ENCODE assay signal across 22 cellular contexts in genomic region chr11:47124675-47125074, GRCh38.
"Had no signal": no experiment of that assay in that cellular context is flagged by ENCODE, and none has a peak within 500 bp of the region (broad histone marks: within the 10 kb centered on the region; RNA-seq: fewer than 3 reads in every experiment).

No MANE protein-coding gene starts in this region.

- H3K27ac Mint-ChIP-seq: memory B cell; mesothelial cell of epicardium; natural killer cell; neural progenitor cell; progenitor cell of endocrine pancreas; stimulated activated naive CD8-positive, alpha-beta T cell treated with anti-CD3 and anti-CD28 coated beads, Interleukin-15, Interleukin-2, amounts not matched to agents 100 ng/mL and 50 ng/mL, for 24 hours had no signal

- FAIRE-seq: kidney, pancreas, small intestine had no signal

- H3K4me2 ChIP-seq: neural progenitor cell had no signal

- H3K36me3 Mint-ChIP-seq: memory B cell, mesothelial cell of epicardium, natural killer cell had no signal

- H3K4me3 ChIP-seq: esophagus squamous epithelium, left ventricle myocardium inferior, lower lobe of right lung, neural progenitor cell, pancreas, tibial artery, upper lobe of left lung, uterus had no signal

- H3K36me3 ChIP-seq: esophagus squamous epithelium, left ventricle myocardium inferior, lower lobe of right lung, neural progenitor cell, pancreas, tibial artery, upper lobe of left lung, uterus had no signal

- H3K9me3 ChIP-seq: esophagus squamous epithelium, left ventricle myocardium inferior, lower lobe of right lung, pancreas, tibial artery, upper lobe of left lung, uterus had no signal

- H3K4me1 ChIP-seq: foreskin keratinocyte, left ventricle myocardium inferior, lower lobe of right lung, neural progenitor cell, tibial artery, upper lobe of left lung, uterus had no signal

- H2AFZ ChIP-seq: neural progenitor cell had no signal

- H3K4me3 Mint-ChIP-seq: memory B cell; mesothelial cell of epicardium; natural killer cell; neural progenitor cell; stimulated activated naive CD8-positive, alpha-beta T cell treated with anti-CD3 and anti-CD28 coated beads, Interleukin-15, Interleukin-2, amounts not matched to agents 100 ng/mL and 50 ng/mL, for 24 hours had no signal

- H3K9me3 Mint-ChIP-seq: memory B cell; mesothelial cell of epicardium; natural killer cell; neural progenitor cell; stimulated activated naive CD8-positive, alpha-beta T cell treated with anti-CD3 and anti-CD28 coated beads, Interleukin-15, Interleukin-2, amounts not matched to agents 100 ng/mL and 50 ng/mL, for 24 hours had no signal

- H3K27ac ChIP-seq: esophagus squamous epithelium, foreskin keratinocyte, left ventricle myocardium inferior, lower lobe of right lung, neural progenitor cell, tibial artery, upper lobe of left lung, uterus had no signal

- H3K4me1 Mint-ChIP-seq: memory B cell, mesothelial cell of epicardium, natural killer cell, neural progenitor cell had no signal

- H3K9ac ChIP-seq: neural progenitor cell had no signal

- H3K27me3 ChIP-seq: esophagus squamous epithelium, foreskin keratinocyte, neural progenitor cell, pancreas, tibial artery, upper lobe of left lung, uterus had no signal

- H3K27me3 Mint-ChIP-seq: memory B cell; progenitor cell of endocrine pancreas; stimulated activated naive CD8-positive, alpha-beta T cell treated with anti-CD3 and anti-CD28 coated beads, Interleukin-15, Interleukin-2, amounts not matched to agents 100 ng/mL and 50 ng/mL, for 24 hours had no signal

- ATAC-seq: foreskin keratinocyte, left cardiac atrium, lower lobe of right lung, natural killer cell, pancreas, right cardiac atrium had no signal

- DNase-seq: cortex of kidney; effector memory CD4-positive, alpha-beta T cell; esophagus squamous epithelium; foreskin keratinocyte; kidney; left cardiac atrium; left ventricle myocardium inferior; lower lobe of right lung; natural killer cell; nucleus accumbens; pancreas; right cardiac atrium; small intestine; stimulated activated CD4-positive, alpha-beta T cell treated with anti-CD3 and anti-CD28 coated beads, Interleukin-12 subunit alpha, Interleukin-12 subunit beta, amount 100 ng/mL, for 4 hours; tibial artery; upper lobe of left lung; uterus had no signal
